8 cellular contexts compared by ENCODE assay signal in genomic region chr2:125745514-125745913, GRCh38.
DNase-seq lines count a peak whose midpoint lies in the region; ATAC-seq and TF ChIP-seq lines count a peak whose summit lies in the region.

No MANE protein-coding gene starts in this region.

- H3K4me1 ChIP-seq in lung (ENCODE audit: control insufficient read depth in 2 of 2, insufficient read depth in 2 of 2, low read length in 2 of 2), result peaks cover 0 to 2% of the 10 kb centered on the region in 2 donors

- H3K9me3 ChIP-seq in lung (ENCODE audit: control insufficient read depth in 2 of 2, insufficient read depth in 1 of 2, low read length in 1 of 2), result no peaks in the 10 kb centered on the region

- H3K27me3 ChIP-seq in lung (ENCODE audit: control insufficient read depth, insufficient read depth), result no peaks in the 10 kb centered on the region

- H3K27me3 Mint-ChIP-seq in activated CD4-positive, alpha-beta memory T cell treated with anti-CD3 and anti-CD28 coated beads, Interleukin-2, amount 10 ng/mL, durations not matched to agents 7 days and 5 days, result no peaks in the 10 kb centered on the region
- H3K27me3 Mint-ChIP-seq in mesothelial cell of epicardium (ENCODE audit: low read depth), result no peaks in the 10 kb centered on the region

- no peak overlapping the region for H3K4me3 Mint-ChIP-seq in activated CD4-positive, alpha-beta memory T cell treated with anti-CD3 and anti-CD28 coated beads, Interleukin-2, amount 10 ng/mL, durations not matched to agents 7 days and 5 days
- no peak overlapping the region for H3K4me3 Mint-ChIP-seq in mesothelial cell of epicardium

- no peaks in the 10 kb centered on the region for H3K36me3 ChIP-seq in lung (ENCODE audit: control insufficient read depth in 2 of 2, insufficient read depth in 2 of 2, low read length in 2 of 2)

- CTCF ChIA-PET in activated CD4-positive, alpha-beta memory T cell treated with anti-CD3 and anti-CD28 coated beads, Interleukin-2, amount 10 ng/mL, durations not matched to agents 7 days and 5 days (lab: Charles Lee), result no interaction called here

- H3K9me3 Mint-ChIP-seq in activated CD4-positive, alpha-beta memory T cell treated with anti-CD3 and anti-CD28 coated beads, Interleukin-2, amount 10 ng/mL, durations not matched to agents 7 days and 5 days, result no peaks in the 10 kb centered on the region
- H3K9me3 Mint-ChIP-seq in mesothelial cell of epicardium, result peaks cover 9% of the 10 kb centered on the region

- TF ChIP-seq CTCF in lung (IDR thresholded peaks at IDR 0.05; ENCODE audit: control extremely low read depth, extremely low read depth), result peak; percentile 54
- TF ChIP-seq CTCF in mesothelial cell of epicardium (IDR thresholded peaks at IDR 0.05; ENCODE audit: unreplicated experiment), result no peak

- no peak overlapping the region for H3K27ac ChIP-seq in lung (ENCODE audit: low read depth in 1 of 2, low read length in 1 of 2)

- DNase-seq in Daoy (ENCODE audit: low read depth), result peak; percentile 27
- peak; percentile 50 for DNase-seq in NCI-H1092 treated with DMSO at 0.1 percent for 48 hours (lab: John Stamatoyannopoulos, UW)
- DNase-seq in astrocyte of the hippocampus (ENCODE audit: low read depth, low spot score), result peak; percentile 7
- DNase-seq in lung (ENCODE audit: low spot score), result no peak
- no peak for DNase-seq in T-helper 2 cell
- no peak for DNase-seq in activated CD4-positive, alpha-beta memory T cell treated with anti-CD3 and anti-CD28 coated beads, Interleukin-2, amount 10 ng/mL, durations not matched to agents 7 days and 5 days
- DNase-seq in mesothelial cell of epicardium (ENCODE audit: low spot score in 2 of 2, unreplicated experiment in 2 of 2), result no peak

- ATAC-seq in lung (ENCODE audit: insufficient read depth, low FRiP score), result no peak
- ATAC-seq in GM18861 (IDR thresholded peaks at IDR 0.05; ENCODE audit: unreplicated experiment), result no peak

- no peak overlapping the region for H3K4me3 ChIP-seq in lung

- POLR2A ChIA-PET in activated CD4-positive, alpha-beta memory T cell treated with anti-CD3 and anti-CD28 coated beads, Interleukin-2, amount 10 ng/mL, durations not matched to agents 7 days and 5 days (lab: Charles Lee), result no interaction called here

- no peaks in the 10 kb centered on the region for H3K36me3 Mint-ChIP-seq in activated CD4-positive, alpha-beta memory T cell treated with anti-CD3 and anti-CD28 coated beads, Interleukin-2, amount 10 ng/mL, durations not matched to agents 7 days and 5 days (ENCODE audit: low read depth)
- no peaks in the 10 kb centered on the region for H3K36me3 Mint-ChIP-seq in mesothelial cell of epicardium

- WGBS in lung, 2 donors, result 45 to 58% methylated on average over 4 of the region's 4 CpGs

- no peaks in the 10 kb centered on the region for H3K4me1 Mint-ChIP-seq in activated CD4-positive, alpha-beta memory T cell treated with anti-CD3 and anti-CD28 coated beads, Interleukin-2, amount 10 ng/mL, durations not matched to agents 7 days and 5 days
- H3K4me1 Mint-ChIP-seq in mesothelial cell of epicardium, result peaks cover 4% of the 10 kb centered on the region

- H3K27ac Mint-ChIP-seq in activated CD4-positive, alpha-beta memory T cell treated with anti-CD3 and anti-CD28 coated beads, Interleukin-2, amount 10 ng/mL, durations not matched to agents 7 days and 5 days, result no peak overlapping the region
- no peak overlapping the region for H3K27ac Mint-ChIP-seq in mesothelial cell of epicardium

Comparison
In these comparisons a context has a peak if more than half of its experiments do, and no peak if none do; other contexts are left out.
1. DNase-seq: peak in Daoy (single experiment), NCI-H1092 treated with DMSO at 0.1 percent for 48 hours (single experiment) and astrocyte of the hippocampus (single experiment); none in lung (single experiment), T-helper 2 cell (0 of 5), activated CD4-positive, alpha-beta memory T cell treated with anti-CD3 and anti-CD28 coated beads, Interleukin-2, amount 10 ng/mL, durations not matched to agents 7 days and 5 days (single experiment) and mesothelial cell of epicardium (0 of 2).